Comparison of ENCODE assay signal across 13 cellular contexts in the genomic region with DNA sequence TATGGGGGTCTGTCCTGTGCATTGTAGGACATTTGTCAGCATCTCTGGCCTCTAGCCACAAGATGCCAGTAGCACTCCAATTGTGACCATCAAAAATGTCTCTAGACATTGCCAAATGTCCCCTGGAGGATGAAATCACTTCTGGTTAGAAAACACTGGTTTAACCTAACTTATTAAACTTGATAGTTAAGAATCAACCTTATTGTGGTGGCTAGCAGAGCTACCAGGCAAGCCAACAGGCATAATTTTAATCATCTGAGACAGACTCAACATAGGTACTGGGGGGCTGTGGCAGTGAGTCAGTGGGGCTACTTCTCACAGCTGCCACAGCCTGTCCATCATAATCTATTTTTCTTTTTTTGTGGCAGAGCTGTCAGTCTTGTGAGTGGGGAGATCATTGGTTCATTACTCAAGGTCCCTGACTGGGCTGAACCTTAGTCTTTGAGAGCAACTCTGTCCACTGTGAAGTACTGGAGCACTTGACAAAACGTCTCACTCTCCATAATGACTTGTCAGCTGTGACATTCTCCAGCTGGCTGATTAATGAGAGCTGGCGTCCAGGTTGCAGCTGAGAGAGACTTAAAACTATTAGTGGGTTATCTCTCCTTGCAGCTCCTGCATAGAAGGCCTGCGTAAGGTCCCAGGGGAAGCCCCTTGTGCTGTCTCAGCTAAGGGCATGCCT.
DNase-seq lines count a peak whose midpoint lies in the region; ATAC-seq, FAIRE-seq and TF ChIP-seq lines count a peak whose summit lies in the region.
"Had no signal": no experiment of that assay in that cellular context is flagged by ENCODE, and none has a peak within 500 bp of the region (broad histone marks: within the 10 kb centered on the region; RNA-seq: fewer than 3 reads in every experiment).

No MANE protein-coding gene starts in this region.

- peaks cover 33% of the 10 kb centered on the region for H3K79me2 ChIP-seq in MM.1S (ENCODE audit: low read length)

- H3K9me3 ChIP-seq in upper lobe of right lung: no peaks in the 10 kb centered on the region
- no peaks in the 10 kb centered on the region for H3K9me3 ChIP-seq in MM.1S (replicated peaks; ENCODE audit: insufficient read depth, low read length)

- TF ChIP-seq CTCF in upper lobe of right lung (IDR thresholded peaks at IDR 0.05) (no peak), MM.1S (IDR thresholded peaks at IDR 0.05; ENCODE audit: low read length) (no peak), foreskin fibroblast (IDR thresholded peaks at IDR 0.05; ENCODE audit: low read depth, low read length) (no peak)

- no peak for FAIRE-seq in GM12891 (lab: Jason Lieb, UNC)

- H3F3A ChIP-seq in MM.1S (ENCODE audit: insufficient read depth, low read length): no peaks in the 10 kb centered on the region

- H4K20me1 ChIP-seq in MM.1S (ENCODE audit: insufficient read depth, low read length): no peaks in the 10 kb centered on the region

- H3K9me2 ChIP-seq in MM.1S (replicated peaks; ENCODE audit: insufficient read depth, low read length): no peaks in the 10 kb centered on the region

- no peak for TF ChIP-seq POLR2A in GM12891 (IDR thresholded peaks at IDR 0.05; ENCODE audit: low read depth, low read length)

- intact Hi-C loops in Right ventricle myocardium superior (cut with DNase I): loop anchor here (10.0 kb wide), 1 partner anchor 120 kb away; no protein-coding TSS in a partner anchor
- intact Hi-C loops in cardiac septum (cut with DNase I): loop anchor here (10.0 kb wide), 1 partner anchor 210 kb away; no protein-coding TSS in a partner anchor
- intact Hi-C loops in left cardiac atrium (cut with DNase I): loop anchor here in 1 of 2 donors (10.0 kb wide), 1 partner anchor 210 kb away; no protein-coding TSS in a partner anchor
- intact Hi-C loops in upper lobe of right lung (cut with DNase I): no loop called here

- DNase-seq in Right ventricle myocardium superior (peak; percentile 45), cardiac septum (ENCODE audit: low spot score) (no peak), SK-N-DZ (ENCODE audit: low spot score) (peak; percentile 100), left cardiac atrium (no peak), upper lobe of right lung (no peak), GM12891 (ENCODE audit: insufficient read length, low spot score) (no peak), MM.1S (no peak), foreskin fibroblast (no peak)
- DNase-seq: activated CD4-positive, alpha-beta T cell treated with anti-CD3 and anti-CD28 coated beads, Interleukin-2, amount 50 U/mL, for 4 hours; aorta; Calu3; dorsolateral prefrontal cortex; NCI-H226 had no signal

- H3K27ac ChIP-seq in upper lobe of right lung (no peak overlapping the region), MM.1S (ENCODE audit: low read length) (no peak overlapping the region)
- H3K27ac ChIP-seq: dorsolateral prefrontal cortex had no signal

- H2AFZ ChIP-seq in MM.1S (ENCODE audit: low read length): no peak overlapping the region

- H3K36me3 ChIP-seq in upper lobe of right lung (peaks cover 12% of the 10 kb centered on the region), MM.1S (replicated peaks; ENCODE audit: insufficient read depth, low read length) (peaks cover 15% of the 10 kb centered on the region)

- ATAC-seq in Right ventricle myocardium superior (ENCODE audit: poor library complexity): peak; percentile 76
- ATAC-seq in left cardiac atrium: peak; percentile 48 to 69
- peak; percentile 15 for ATAC-seq in upper lobe of right lung

- H3K27me3 ChIP-seq in upper lobe of right lung: no peaks in the 10 kb centered on the region
- no peaks in the 10 kb centered on the region for H3K27me3 ChIP-seq in MM.1S (replicated peaks; ENCODE audit: insufficient read depth, low read length)
- H3K27me3 ChIP-seq: dorsolateral prefrontal cortex had no signal

- no peak overlapping the region for H3K9ac ChIP-seq in MM.1S (ENCODE audit: low read length)

- no peak overlapping the region for H3K4me2 ChIP-seq in MM.1S (ENCODE audit: low read depth, low read length)

- H3K4me1 ChIP-seq in upper lobe of right lung (no peaks in the 10 kb centered on the region), MM.1S (ENCODE audit: low read length) (no peaks in the 10 kb centered on the region)

- H3K4me3 ChIP-seq in upper lobe of right lung (no peak overlapping the region), MM.1S (ENCODE audit: low read length) (no peak overlapping the region), foreskin fibroblast (ENCODE audit: low read depth in 1 of 2, low read length in 2 of 2) (no peak overlapping the region)
- H3K4me3 ChIP-seq: dorsolateral prefrontal cortex had no signal

TF ChIP-seq in GM12891, 5 proteins besides CTCF, POLR2A, EP300 and RAD21:
- TF ChIP-seq PAX5 (IDR thresholded peaks at IDR 0.05; ENCODE audit: insufficient read depth, low read length, severe bottlenecking): no peak
- no peak for TF ChIP-seq POU2F2 (IDR thresholded peaks at IDR 0.05; ENCODE audit: low read depth, low read length)
- TF ChIP-seq TAF1 (IDR thresholded peaks at IDR 0.05; ENCODE audit: low read depth, low read length): no peak
- no peak for TF ChIP-seq SPI1 (IDR thresholded peaks at IDR 0.05; ENCODE audit: low read depth, low read length)
- TF ChIP-seq POLR2AphosphoS5 (IDR thresholded peaks at IDR 0.05; ENCODE audit: low read depth, low read length): no peak
TF ChIP-seq in GM12891: peak in this region for 0.

Comparison
In these comparisons a context has a peak if more than half of its experiments do, and no peak if none do; other contexts are left out.
1. DNase-seq: peak in Right ventricle myocardium superior (single experiment) and SK-N-DZ (single experiment); none in cardiac septum (single experiment), left cardiac atrium (single experiment), upper lobe of right lung (single experiment), GM12891 (single experiment), MM.1S (single experiment) and foreskin fibroblast (0 of 2).
2. ATAC-seq: peak in every context shown above with its lines; median percentile 76 in Right ventricle myocardium superior; 58 in left cardiac atrium; 15 in upper lobe of right lung.